Comparison of ENCODE assay signal across 1 cellular context in the genomic region with DNA sequence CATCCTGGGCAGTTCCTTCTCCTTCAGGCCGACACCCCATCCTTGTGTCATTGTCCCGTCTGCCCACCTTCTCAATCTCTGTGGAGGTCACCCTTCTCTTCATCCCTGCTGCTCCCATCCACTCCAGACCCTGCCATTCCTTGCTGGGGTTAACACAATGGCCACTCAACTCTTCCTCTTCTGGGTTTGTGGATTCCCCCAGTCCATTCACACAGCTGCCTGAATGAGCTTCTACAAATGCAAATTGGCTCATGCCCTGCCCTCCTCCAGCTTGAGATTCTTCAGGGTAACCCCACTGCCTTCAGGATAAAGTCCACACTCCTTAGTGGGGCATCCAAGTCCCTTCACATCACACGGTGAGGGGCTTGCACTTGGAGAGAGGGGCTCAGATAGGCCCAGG.
TF ChIP-seq lines count a peak whose summit lies in the region.

No MANE protein-coding gene starts in this region.

TF ChIP-seq in IMR-90, 13 proteins besides CTCF, POLR2A, EP300 and RAD21 (continued from another document):
- TF ChIP-seq, protein P1, sequence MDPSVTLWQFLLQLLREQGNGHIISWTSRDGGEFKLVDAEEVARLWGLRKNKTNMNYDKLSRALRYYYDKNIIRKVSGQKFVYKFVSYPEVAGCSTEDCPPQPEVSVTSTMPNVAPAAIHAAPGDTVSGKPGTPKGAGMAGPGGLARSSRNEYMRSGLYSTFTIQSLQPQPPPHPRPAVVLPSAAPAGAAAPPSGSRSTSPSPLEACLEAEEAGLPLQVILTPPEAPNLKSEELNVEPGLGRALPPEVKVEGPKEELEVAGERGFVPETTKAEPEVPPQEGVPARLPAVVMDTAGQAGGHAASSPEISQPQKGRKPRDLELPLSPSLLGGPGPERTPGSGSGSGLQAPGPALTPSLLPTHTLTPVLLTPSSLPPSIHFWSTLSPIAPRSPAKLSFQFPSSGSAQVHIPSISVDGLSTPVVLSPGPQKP (IDR thresholded peaks at IDR 0.05; ENCODE audit: borderline replicate concordance, low read depth, low read length) = no peak
- TF ChIP-seq BHLHE40 (IDR thresholded peaks at IDR 0.05; ENCODE audit: low read depth, low read length) (no peak), MAZ (IDR thresholded peaks at IDR 0.05; ENCODE audit: borderline replicate concordance, low read depth, low read length) (no peak)
